Comparison of ENCODE assay signal across 8 cellular contexts in genomic region chr22:24145446-24146189, GRCh38. TPM values are rescaled to one million over a fixed set of nuclear protein-coding genes. Genes with fewer than 3 reads are reported as not detected.
DNase-seq lines count a peak whose midpoint lies in the region; ATAC-seq and TF ChIP-seq lines count a peak whose summit lies in the region.

No MANE protein-coding gene starts in this region.

- no peaks in the 10 kb centered on the region for H4K20me1 ChIP-seq in GM23338 (replicated peaks; ENCODE audit: insufficient read depth)

- DNase-seq in GM23338 (ENCODE audit: low spot score) (no peak), activated B cell treated with CpG ODN at 0.5 μM for 24 hours (no peak), right cardiac atrium (peak in 2 of 3 donors; percentile 50 to 66), GM13977 (ENCODE audit: low spot score) (no peak), GM19238 (ENCODE audit: insufficient read length, low spot score) (no peak), kidney glomerular epithelial cell (lab: John Stamatoyannopoulos, UW) (no peak), lower leg skin (ENCODE audit: low spot score in 2 of 2) (no peak)

- in situ Hi-C loops in GM13977 (cut with MboI; ENCODE audit: low pct_unique_long_range_greater_than_20kb, low sequenced_read_pairs, unreplicated experiment): no loop called here

- H3K9me2 ChIP-seq in GM23338 (ENCODE audit: insufficient read depth): no peaks in the 10 kb centered on the region

- H3K27ac Mint-ChIP-seq in GM23338: peak overlapping the region; percentile 64
- peak overlapping the region; percentile 19 for H3K27ac Mint-ChIP-seq in activated B cell treated with CpG ODN at 0.5 μM for 24 hours

- no peaks in the 10 kb centered on the region for H3F3A ChIP-seq in GM23338 (replicated peaks; ENCODE audit: low read depth)

- H3K4me1 ChIP-seq in GM23338 (ENCODE audit: insufficient read depth): peaks cover 24% of the 10 kb centered on the region
- peaks cover 35% of the 10 kb centered on the region for H3K4me1 ChIP-seq in right cardiac atrium (ENCODE audit: control insufficient read depth, insufficient read depth, low read length)

- H3K79me2 ChIP-seq in GM23338 (replicated peaks; ENCODE audit: insufficient read depth): no peaks in the 10 kb centered on the region

- TF ChIP-seq POLR2A in lower leg skin (IDR thresholded peaks at IDR 0.05): no peak

- ATAC-seq in GM23338: peak; percentile 21
- no peak for ATAC-seq in activated B cell treated with CpG ODN at 0.5 μM for 24 hours (ENCODE audit: low read depth)
- peak; percentile 13 to 30 for ATAC-seq in right cardiac atrium

- H3K27me3 Mint-ChIP-seq in GM23338 (ENCODE audit: insufficient read depth, low read depth, poor library complexity) (peaks cover 28% of the 10 kb centered on the region), activated B cell treated with CpG ODN at 0.5 μM for 24 hours (no peaks in the 10 kb centered on the region)

- H3K4me3 ChIP-seq in GM23338: no peak overlapping the region
- no peak overlapping the region for H3K4me3 ChIP-seq in right cardiac atrium (ENCODE audit: low read length)
- H3K4me3 ChIP-seq in skin epidermis: no peak overlapping the region
- no peak overlapping the region for H3K4me3 ChIP-seq in lower leg skin (ENCODE audit: low read depth, poor library complexity, severe bottlenecking)

- H3K9me3 Mint-ChIP-seq in GM23338 (no peaks in the 10 kb centered on the region), activated B cell treated with CpG ODN at 0.5 μM for 24 hours (no peaks in the 10 kb centered on the region)

- CTCF ChIA-PET in activated B cell treated with CpG ODN at 0.5 μM for 24 hours (lab: Charles Lee): interaction anchor here (1.0 to 1.7 kb wide), 3 partner anchors 10 to 12 kb away, joined by 3 to 7 read pairs (median 6); no protein-coding TSS in a partner anchor

- H3K36me3 ChIP-seq in GM23338 (ENCODE audit: insufficient read depth): no peaks in the 10 kb centered on the region

- peak overlapping the region; percentile 53; the same call in 1 of the 2 replicates for H3K4me2 ChIP-seq in GM23338

- WGBS in right cardiac atrium: 85% methylated on average over 9 of the region's 9 CpGs
- 81 to 91% methylated on average over 6 to 9 of the region's 9 CpGs for WGBS in lower leg skin, 2 donors

- POLR2A ChIA-PET in activated B cell treated with CpG ODN at 0.5 μM for 24 hours (lab: Charles Lee): interaction anchor here (2.5 kb wide), 1 partner anchor 11 kb away, joined by 13 read pairs; no protein-coding TSS in a partner anchor

- H3K4me3 Mint-ChIP-seq in GM23338 (peak overlapping the region; percentile 10; the same call in 1 of the 3 replicates), activated B cell treated with CpG ODN at 0.5 μM for 24 hours (no peak overlapping the region)

- H3K9me3 ChIP-seq in right cardiac atrium (ENCODE audit: control insufficient read depth, low read length): no peaks in the 10 kb centered on the region

- H2AFZ ChIP-seq in GM23338: no peak overlapping the region

- H3K27me3 ChIP-seq in GM23338 (ENCODE audit: insufficient read depth) (no peaks in the 10 kb centered on the region), right cardiac atrium (ENCODE audit: control insufficient read depth, insufficient read depth) (no peaks in the 10 kb centered on the region)

- H3K4me1 Mint-ChIP-seq in GM23338 (peaks cover 26% of the 10 kb centered on the region), activated B cell treated with CpG ODN at 0.5 μM for 24 hours (peaks cover 49% of the 10 kb centered on the region)

- intact Hi-C loops in activated B cell treated with CpG ODN at 0.5 μM for 24 hours (cut with micrococcal nuclease) (loop anchor here (1.0 kb wide), 1 partner anchor 11 kb away; no protein-coding TSS in a partner anchor), right cardiac atrium (cut with DNase I) (no loop called here), lower leg skin (cut with DNase I; ENCODE audit: low total_unique reads) (no loop called here)

- H3K27ac ChIP-seq in GM23338 (ENCODE audit: low read depth) (peak overlapping the region; percentile 94), right cardiac atrium (ENCODE audit: low read length) (peak overlapping the region; percentile 76), skin epidermis (peak overlapping the region in 20 of 21 experiments; percentile 9 to 81 (median 67))

- TF ChIP-seq CTCF in GM23338 (conservative IDR thresholded peaks at IDR 0.05; ENCODE audit: low read depth in 2 of 2) (no peak), activated B cell treated with CpG ODN at 0.5 μM for 24 hours (IDR thresholded peaks at IDR 0.05) (no peak), GM13977 (IDR thresholded peaks at IDR 0.05; ENCODE audit: extremely low read depth, insufficient read depth, missing control alignments) (no peak), lower leg skin (IDR thresholded peaks at IDR 0.05) (no peak)

- H3K36me3 Mint-ChIP-seq in GM23338 (ENCODE audit: low read depth) (peaks cover 2% of the 10 kb centered on the region; the same call in 2 of the 3 replicates), activated B cell treated with CpG ODN at 0.5 μM for 24 hours (ENCODE audit: low read depth) (peaks cover 5% of the 10 kb centered on the region)

TF ChIP-seq in GM23338, 12 proteins besides CTCF, POLR2A, EP300 and RAD21 (continues in another document):
- TF ChIP-seq, protein P1, sequence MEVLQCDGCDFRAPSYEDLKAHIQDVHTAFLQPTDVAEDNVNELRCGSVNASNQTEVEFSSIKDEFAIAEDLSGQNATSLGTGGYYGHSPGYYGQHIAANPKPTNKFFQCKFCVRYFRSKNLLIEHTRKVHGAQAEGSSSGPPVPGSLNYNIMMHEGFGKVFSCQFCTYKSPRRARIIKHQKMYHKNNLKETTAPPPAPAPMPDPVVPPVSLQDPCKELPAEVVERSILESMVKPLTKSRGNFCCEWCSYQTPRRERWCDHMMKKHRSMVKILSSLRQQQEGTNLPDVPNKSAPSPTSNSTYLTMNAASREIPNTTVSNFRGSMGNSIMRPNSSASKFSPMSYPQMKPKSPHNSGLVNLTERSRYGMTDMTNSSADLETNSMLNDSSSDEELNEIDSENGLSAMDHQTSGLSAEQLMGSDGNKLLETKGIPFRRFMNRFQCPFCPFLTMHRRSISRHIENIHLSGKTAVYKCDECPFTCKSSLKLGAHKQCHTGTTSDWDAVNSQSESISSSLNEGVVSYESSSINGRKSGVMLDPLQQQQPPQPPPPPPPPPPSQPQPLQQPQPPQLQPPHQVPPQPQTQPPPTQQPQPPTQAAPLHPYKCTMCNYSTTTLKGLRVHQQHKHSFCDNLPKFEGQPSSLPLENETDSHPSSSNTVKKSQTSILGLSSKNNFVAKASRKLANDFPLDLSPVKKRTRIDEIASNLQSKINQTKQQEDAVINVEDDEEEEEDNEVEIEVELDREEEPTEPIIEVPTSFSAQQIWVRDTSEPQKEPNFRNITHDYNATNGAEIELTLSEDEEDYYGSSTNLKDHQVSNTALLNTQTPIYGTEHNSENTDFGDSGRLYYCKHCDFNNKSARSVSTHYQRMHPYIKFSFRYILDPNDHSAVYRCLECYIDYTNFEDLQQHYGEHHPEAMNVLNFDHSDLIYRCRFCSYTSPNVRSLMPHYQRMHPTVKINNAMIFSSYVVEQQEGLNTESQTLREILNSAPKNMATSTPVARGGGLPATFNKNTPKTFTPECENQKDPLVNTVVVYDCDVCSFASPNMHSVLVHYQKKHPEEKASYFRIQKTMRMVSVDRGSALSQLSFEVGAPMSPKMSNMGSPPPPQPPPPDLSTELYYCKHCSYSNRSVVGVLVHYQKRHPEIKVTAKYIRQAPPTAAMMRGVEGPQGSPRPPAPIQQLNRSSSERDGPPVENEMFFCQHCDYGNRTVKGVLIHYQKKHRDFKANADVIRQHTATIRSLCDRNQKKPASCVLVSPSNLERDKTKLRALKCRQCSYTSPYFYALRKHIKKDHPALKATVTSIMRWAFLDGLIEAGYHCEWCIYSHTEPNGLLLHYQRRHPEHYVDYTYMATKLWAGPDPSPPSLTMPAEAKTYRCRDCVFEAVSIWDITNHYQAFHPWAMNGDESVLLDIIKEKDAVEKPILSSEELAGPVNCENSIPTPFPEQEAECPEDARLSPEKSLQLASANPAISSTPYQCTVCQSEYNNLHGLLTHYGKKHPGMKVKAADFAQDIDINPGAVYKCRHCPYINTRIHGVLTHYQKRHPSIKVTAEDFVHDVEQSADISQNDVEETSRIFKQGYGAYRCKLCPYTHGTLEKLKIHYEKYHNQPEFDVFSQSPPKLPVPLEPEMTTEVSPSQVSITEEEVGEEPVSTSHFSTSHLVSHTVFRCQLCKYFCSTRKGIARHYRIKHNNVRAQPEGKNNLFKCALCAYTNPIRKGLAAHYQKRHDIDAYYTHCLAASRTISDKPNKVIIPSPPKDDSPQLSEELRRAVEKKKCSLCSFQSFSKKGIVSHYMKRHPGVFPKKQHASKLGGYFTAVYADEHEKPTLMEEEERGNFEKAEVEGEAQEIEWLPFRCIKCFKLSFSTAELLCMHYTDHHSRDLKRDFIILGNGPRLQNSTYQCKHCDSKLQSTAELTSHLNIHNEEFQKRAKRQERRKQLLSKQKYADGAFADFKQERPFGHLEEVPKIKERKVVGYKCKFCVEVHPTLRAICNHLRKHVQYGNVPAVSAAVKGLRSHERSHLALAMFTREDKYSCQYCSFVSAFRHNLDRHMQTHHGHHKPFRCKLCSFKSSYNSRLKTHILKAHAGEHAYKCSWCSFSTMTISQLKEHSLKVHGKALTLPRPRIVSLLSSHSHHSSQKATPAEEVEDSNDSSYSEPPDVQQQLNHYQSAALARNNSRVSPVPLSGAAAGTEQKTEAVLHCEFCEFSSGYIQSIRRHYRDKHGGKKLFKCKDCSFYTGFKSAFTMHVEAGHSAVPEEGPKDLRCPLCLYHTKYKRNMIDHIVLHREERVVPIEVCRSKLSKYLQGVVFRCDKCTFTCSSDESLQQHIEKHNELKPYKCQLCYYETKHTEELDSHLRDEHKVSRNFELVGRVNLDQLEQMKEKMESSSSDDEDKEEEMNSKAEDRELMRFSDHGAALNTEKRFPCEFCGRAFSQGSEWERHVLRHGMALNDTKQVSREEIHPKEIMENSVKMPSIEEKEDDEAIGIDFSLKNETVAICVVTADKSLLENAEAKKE (CRISPR knock-in tag; IDR thresholded peaks at IDR 0.05): no peak
- TF ChIP-seq ZNF114 (CRISPR knock-in tag; IDR thresholded peaks at IDR 0.05) (no peak), JUNB (IDR thresholded peaks at IDR 0.05; ENCODE audit: unreplicated experiment) (no peak), EZH2 (IDR thresholded peaks at IDR 0.05; ENCODE audit: low read depth, unreplicated experiment) (no peak), NANOG (IDR thresholded peaks at IDR 0.05; ENCODE audit: borderline replicate concordance) (no peak), ZNF331 (CRISPR knock-in tag; IDR thresholded peaks at IDR 0.05; ENCODE audit: low read depth) (no peak), STAT1 (IDR thresholded peaks at IDR 0.05; ENCODE audit: unreplicated experiment) (no peak), CREB1 (CRISPR knock-in tag; IDR thresholded peaks at IDR 0.05; ENCODE audit: low read depth) (no peak), EZH2phosphoT487 (IDR thresholded peaks at IDR 0.05; ENCODE audit: unreplicated experiment) (no peak)

RNA-seq across cellular contexts. Expression of gene SUSD2, which starts 35.7 kb away (rescaled TPM):
- 2.1 and 2.2 TPM in 2 replicates for total RNA-seq in GM23338 (2014; rRNA removed; shearing (Covaris generic))
- polyA plus RNA-seq in GM23338 (2016; fragmentation: Nextera tagmentation; extraction: Ambion mirVana) (0.68 and 0.74 TPM in 2 replicates), right cardiac atrium (6.7 TPM)
- total RNA-seq in activated B cell treated with CpG ODN at 0.5 μM for 24 hours (0.39 and 0.93 TPM in 2 replicates), right cardiac atrium (1 to 10 TPM; 6.2 to 7.4 (median 7.3) TPM), lower leg skin (10 to 100 TPM; 18.3 to 74.3 (median 27.0) TPM)

Comparison
In these comparisons a context has a peak if more than half of its experiments do, and no peak if none do; other contexts are left out.
1. DNase-seq: peak in right cardiac atrium (2 of 3); none in GM23338 (single experiment), activated B cell treated with CpG ODN at 0.5 μM for 24 hours (single experiment), GM13977 (single experiment), GM19238 (single experiment), kidney glomerular epithelial cell (single experiment) and lower leg skin (0 of 2).
2. Peak in every context shown above with its lines, with median percentiles within 50 percentile points of each other: H3K27ac ChIP-seq.